ENCODE assay signal across 18 cellular contexts in the genomic region with DNA sequence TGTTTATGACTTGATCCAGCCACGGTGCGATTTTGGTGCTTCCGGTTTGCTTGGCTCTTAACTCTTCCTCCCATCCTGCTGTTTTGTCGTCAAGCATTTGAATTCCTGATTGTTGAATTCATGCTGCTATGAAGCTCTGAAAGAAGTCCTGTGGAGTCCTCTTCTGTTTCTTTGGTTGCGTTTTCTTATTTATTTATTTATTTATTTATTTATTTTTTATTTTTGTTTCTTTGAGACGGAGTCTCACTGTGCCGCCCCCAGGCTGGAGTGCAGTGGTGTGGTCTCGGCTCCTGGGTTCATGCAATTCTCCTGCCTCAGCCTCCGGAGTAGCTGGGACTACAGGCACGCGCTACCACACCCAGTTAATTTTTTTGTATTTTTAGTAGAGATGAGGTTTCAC. TPM values are rescaled to one million over a fixed set of nuclear protein-coding genes. Genes with fewer than 3 reads are reported as not detected.
"Had no signal": no experiment of that assay in that cellular context is flagged by ENCODE, and none has a peak within 500 bp of the region (broad histone marks: within the 10 kb centered on the region; RNA-seq: fewer than 3 reads in every experiment).

No MANE protein-coding gene starts in this region.

- ATAC-seq: heart right ventricle, left ventricle myocardium superior, sciatic nerve had no signal

- DNase-seq: activated CD4-positive, alpha-beta T cell treated with anti-CD3 and anti-CD28 coated beads, Interleukin-2, amount 50 U/mL, for 4 hours; activated gamma-delta T cell; activated T-cell treated with anti-CD3 and anti-CD28 coated beads, Interleukin-2, amount 50 U/mL, for 1 hour; colonic mucosa; foreskin melanocyte; heart right ventricle; left ventricle myocardium superior; mesenchymal stem cell; nucleus accumbens; spleen; stimulated activated CD4-positive, alpha-beta T cell treated with anti-CD3 and anti-CD28 coated beads, Interleukin-1b, Interleukin-23, amount 100 ng/mL, for 48 hours; stimulated activated naive CD4-positive, alpha-beta T cell; upper lobe of left lung had no signal

- H3K27me3 ChIP-seq: ascending aorta, cardiac muscle cell had no signal

- H3K27ac ChIP-seq: ascending aorta, cardiac muscle cell, colonic mucosa, heart right ventricle, spleen, suprapubic skin, upper lobe of left lung had no signal

- H3K4me3 ChIP-seq: ascending aorta, cardiac muscle cell, colonic mucosa, heart right ventricle, spleen, suprapubic skin, upper lobe of left lung had no signal

- H3K9me3 Mint-ChIP-seq: T-helper 2 cell treated with Interferon-gamma antibody and Interleukin-4, amounts not matched to agents 5 μg/mL and 100 μg/mL, for 36 hours had no signal

- H3K4me3 Mint-ChIP-seq: T-helper 2 cell treated with Interferon-gamma antibody and Interleukin-4, amounts not matched to agents 5 μg/mL and 100 μg/mL, for 36 hours had no signal

- H3K27ac Mint-ChIP-seq: T-helper 2 cell treated with Interferon-gamma antibody and Interleukin-4, amounts not matched to agents 5 μg/mL and 100 μg/mL, for 36 hours had no signal

- H3K9me3 ChIP-seq: ascending aorta, colonic mucosa, heart right ventricle, spleen, suprapubic skin, upper lobe of left lung had no signal

- H3K36me3 ChIP-seq: ascending aorta, cardiac muscle cell, colonic mucosa, heart right ventricle, spleen, suprapubic skin, upper lobe of left lung had no signal

RNA-seq across cellular contexts. Expression of gene TEX22, which starts 18.3 kb away (rescaled TPM):
- total RNA-seq: ascending aorta had no signal
